ENCODE assay signal across 9 cellular contexts in the genomic region with DNA sequence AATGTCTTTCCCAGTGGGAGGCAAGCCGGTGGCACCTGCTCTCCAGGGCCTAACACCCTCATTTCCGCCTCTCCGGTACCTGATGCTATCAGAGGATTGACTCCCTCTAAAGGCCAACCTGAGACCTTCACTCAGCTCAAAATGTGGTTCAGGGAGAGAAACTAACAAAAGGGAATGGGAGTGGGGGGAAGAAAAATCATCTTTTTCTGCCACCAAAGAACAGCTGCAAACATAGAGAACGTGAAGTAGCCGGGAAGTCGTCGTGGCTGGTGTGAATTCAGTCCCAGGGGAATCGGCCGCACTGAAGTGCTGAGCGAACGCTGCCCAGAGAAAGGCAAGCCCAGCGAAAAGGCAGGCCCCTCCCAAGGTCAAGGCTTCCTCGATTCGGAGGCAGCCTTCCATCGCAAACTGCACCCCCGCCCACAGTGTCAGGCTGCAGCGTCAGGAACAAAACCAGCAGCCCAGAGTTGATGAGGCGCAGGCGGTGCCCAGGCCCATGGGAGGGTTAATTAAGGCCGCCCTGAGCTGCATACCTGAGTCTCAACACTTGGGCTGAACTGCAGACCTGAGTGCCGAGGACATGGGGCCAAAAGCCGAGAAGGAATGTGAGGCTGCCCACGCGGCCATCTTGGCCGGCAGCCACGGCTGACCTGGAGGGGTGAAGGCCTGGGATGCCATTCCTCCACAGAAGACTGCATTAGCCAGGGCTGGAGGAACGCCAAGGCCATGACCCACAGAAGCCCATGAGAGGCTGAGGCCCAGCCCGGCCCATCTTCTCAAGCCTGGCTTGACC.
A peak's percentile ranks its signal among the peaks of the same experiment; 100 is the strongest.
DNase-seq lines count a peak whose midpoint lies in the region; TF ChIP-seq lines count a peak whose summit lies in the region.
"Had no signal": no experiment of that assay in that cellular context is flagged by ENCODE, and none has a peak within 500 bp of the region (broad histone marks: within the 10 kb centered on the region; RNA-seq: fewer than 3 reads in every experiment).

No MANE protein-coding gene starts in this region.

- H3K36me3 ChIP-seq in NT2/D1 (ENCODE audit: insufficient read depth, insufficient read length, low read length), result no peaks in the 10 kb centered on the region
- H3K36me3 ChIP-seq in fibroblast of lung (ENCODE audit: control insufficient read depth, insufficient read depth, low read length), result no peaks in the 10 kb centered on the region

- CTCF ChIA-PET in activated naive CD4-positive, alpha-beta T cell treated with anti-CD3 and anti-CD28 coated beads, Interleukin-2, amount 10 ng/mL, durations not matched to agents 7 days and 5 days (lab: Charles Lee), result no interaction called here

- H3K4me1 Mint-ChIP-seq in nephron, result peaks cover 34% of the 10 kb centered on the region
- H3K4me1 Mint-ChIP-seq in activated naive CD4-positive, alpha-beta T cell treated with anti-CD3 and anti-CD28 coated beads, Interleukin-2, amount 10 ng/mL, durations not matched to agents 7 days and 5 days, result no peaks in the 10 kb centered on the region
- H3K4me1 Mint-ChIP-seq: central memory CD8-positive, alpha-beta T cell had no signal

- H3K9ac ChIP-seq in NT2/D1 (ENCODE audit: insufficient read length, low read depth) (peak overlapping the region; percentile 11), fibroblast of lung (ENCODE audit: insufficient read depth, low read length) (no peak overlapping the region)

- H3K4me3 ChIP-seq in NT2/D1 (ENCODE audit: insufficient read length, low read depth) (no peak overlapping the region), fibroblast of lung (replicated peaks in 1 of 4; ENCODE audit: control extremely low read depth in 1 of 4, insufficient read depth in 1 of 4, low read depth in 3 of 4, low read length in 4 of 4) (no peak overlapping the region)

- no peaks in the 10 kb centered on the region for H4K20me1 ChIP-seq in fibroblast of lung (ENCODE audit: control insufficient read depth, extremely low read depth, insufficient read depth, low read length)

- H3K27ac Mint-ChIP-seq in nephron, result peak overlapping the region; percentile 81 to 90 (median 82)
- H3K27ac Mint-ChIP-seq in activated naive CD4-positive, alpha-beta T cell treated with anti-CD3 and anti-CD28 coated beads, Interleukin-2, amount 10 ng/mL, durations not matched to agents 7 days and 5 days, result no peak overlapping the region

- peak overlapping the region; percentile 48 for H3K27ac ChIP-seq in fibroblast of lung (ENCODE audit: insufficient read depth, low read length)

- peaks cover 10% of the 10 kb centered on the region for H3K9me3 ChIP-seq in NT2/D1 (ENCODE audit: insufficient read depth, low read length)
- no peaks in the 10 kb centered on the region for H3K9me3 ChIP-seq in fibroblast of lung (ENCODE audit: control insufficient read depth, insufficient read depth, low read depth, low read length)

- peak overlapping the region; percentile 40 for H2AFZ ChIP-seq in fibroblast of lung (ENCODE audit: low read length)

- no peak overlapping the region for H3K4me2 ChIP-seq in fibroblast of lung (ENCODE audit: extremely low read depth, insufficient read depth, low read length)

- peaks cover 7% of the 10 kb centered on the region for H3K27me3 Mint-ChIP-seq in nephron (ENCODE audit: low read depth)
- H3K27me3 Mint-ChIP-seq in activated naive CD4-positive, alpha-beta T cell treated with anti-CD3 and anti-CD28 coated beads, Interleukin-2, amount 10 ng/mL, durations not matched to agents 7 days and 5 days, result peaks cover 19% of the 10 kb centered on the region

- H3K79me2 ChIP-seq in fibroblast of lung (ENCODE audit: control insufficient read depth, insufficient read depth, low read length), result no peaks in the 10 kb centered on the region

- peaks cover 5% of the 10 kb centered on the region for H3K9me3 Mint-ChIP-seq in nephron
- H3K9me3 Mint-ChIP-seq in activated naive CD4-positive, alpha-beta T cell treated with anti-CD3 and anti-CD28 coated beads, Interleukin-2, amount 10 ng/mL, durations not matched to agents 7 days and 5 days, result peaks cover 15% of the 10 kb centered on the region
- H3K9me3 Mint-ChIP-seq: central memory CD8-positive, alpha-beta T cell had no signal

- H3K27me3 ChIP-seq in NT2/D1 (ENCODE audit: insufficient read depth, insufficient read length), result no peaks in the 10 kb centered on the region
- no peaks in the 10 kb centered on the region for H3K27me3 ChIP-seq in fibroblast of lung (ENCODE audit: control insufficient read depth, insufficient read depth, low read length)

- peak overlapping the region in 1 of 3 experiments; percentile 7 for H3K4me3 Mint-ChIP-seq in nephron
- H3K4me3 Mint-ChIP-seq in activated naive CD4-positive, alpha-beta T cell treated with anti-CD3 and anti-CD28 coated beads, Interleukin-2, amount 10 ng/mL, durations not matched to agents 7 days and 5 days, result no peak overlapping the region
- H3K4me3 Mint-ChIP-seq: central memory CD8-positive, alpha-beta T cell had no signal

- no peaks in the 10 kb centered on the region for H3K36me3 Mint-ChIP-seq in nephron (ENCODE audit: low read depth)
- H3K36me3 Mint-ChIP-seq in activated naive CD4-positive, alpha-beta T cell treated with anti-CD3 and anti-CD28 coated beads, Interleukin-2, amount 10 ng/mL, durations not matched to agents 7 days and 5 days, result no peaks in the 10 kb centered on the region

- TF ChIP-seq CTCF in fibroblast of lung (conservative IDR thresholded peaks at IDR 0.05 in 1 of 2, IDR thresholded peaks at IDR 0.05 in 1 of 2; ENCODE audit: low read depth in 1 of 2, low read length in 2 of 2) (peak; percentile 23 to 27), nephron (IDR thresholded peaks at IDR 0.05; ENCODE audit: unreplicated experiment in 3 of 3) (peak; percentile 22 to 50 (median 46))

- peaks cover 12% of the 10 kb centered on the region for H3K4me1 ChIP-seq in NT2/D1 (ENCODE audit: insufficient read depth, insufficient read length)
- peaks cover 27% of the 10 kb centered on the region for H3K4me1 ChIP-seq in fibroblast of lung (ENCODE audit: control insufficient read depth, extremely low read depth, insufficient read depth, low read length)

- peak; percentile 47 for DNase-seq in DMS53 (lab: John Stamatoyannopoulos, UW)
- DNase-seq in NT2/D1 (ENCODE audit: low read depth, low spot score), result no peak
- DNase-seq in fibroblast of lung (ENCODE audit: low read depth in 2 of 2), result peak; percentile 49 to 78
- no peak for DNase-seq in inferior parietal cortex (ENCODE audit: extremely low spot score)
- DNase-seq in T-helper 2 cell, result no peak
- DNase-seq in activated naive CD4-positive, alpha-beta T cell treated with anti-CD3 and anti-CD28 coated beads, Interleukin-2, amount 10 ng/mL, durations not matched to agents 7 days and 5 days, result no peak
- no peak for DNase-seq in cerebellum (ENCODE audit: low spot score)

Comparison
In these comparisons a context has a peak if more than half of its experiments do, and no peak if none do; other contexts are left out.
1. DNase-seq: peak in DMS53 (single experiment) and fibroblast of lung (2 of 2); none in NT2/D1 (single experiment), inferior parietal cortex (single experiment), T-helper 2 cell (0 of 5), activated naive CD4-positive, alpha-beta T cell treated with anti-CD3 and anti-CD28 coated beads, Interleukin-2, amount 10 ng/mL, durations not matched to agents 7 days and 5 days (single experiment) and cerebellum (single experiment).